Comparison of ENCODE assay signal across 19 cellular contexts in genomic region chr15:53757906-53758305, GRCh38. TPM values are rescaled to one million over a fixed set of nuclear protein-coding genes. Genes with fewer than 3 reads are reported as not detected.
A peak's percentile ranks its signal among the peaks of the same experiment; 100 is the strongest.
DNase-seq lines count a peak whose midpoint lies in the region; ATAC-seq and TF ChIP-seq lines count a peak whose summit lies in the region.
"Had no signal": no experiment of that assay in that cellular context is flagged by ENCODE, and none has a peak within 500 bp of the region (broad histone marks: within the 10 kb centered on the region; RNA-seq: fewer than 3 reads in every experiment).

No MANE protein-coding gene starts in this region.

- H3K36me3 ChIP-seq in osteoblast (ENCODE audit: insufficient read depth, low read length) = no peaks in the 10 kb centered on the region
- H3K36me3 ChIP-seq: BLaER1 treated with 17β-estradiol and CSF1 and Interleukin-3, amounts not matched to agents 10 nM and 100 nM had no signal

- peak overlapping the region; percentile 78 for H3K4me3 ChIP-seq in epithelial cell of proximal tubule (ENCODE audit: low read depth, low read length)
- H3K4me3 ChIP-seq in osteoblast (ENCODE audit: insufficient read depth, low read length) = no peak overlapping the region
- H3K4me3 ChIP-seq: BLaER1 treated with 17β-estradiol and CSF1 and Interleukin-3, amounts not matched to agents 10 nM and 100 nM had no signal

- H3K4me2 ChIP-seq in osteoblast (ENCODE audit: insufficient read depth, low read length) = no peak overlapping the region
- H3K4me2 ChIP-seq: BLaER1 treated with 17β-estradiol and CSF1 and Interleukin-3, amounts not matched to agents 10 nM and 100 nM had no signal

- no peaks in the 10 kb centered on the region for H3K4me1 ChIP-seq in osteoblast (ENCODE audit: insufficient read depth, low read length)
- H3K4me1 ChIP-seq: BLaER1 treated with 17β-estradiol and CSF1 and Interleukin-3, amounts not matched to agents 10 nM and 100 nM had no signal

- H3K27me3 Mint-ChIP-seq in activated CD8-positive, alpha-beta memory T cell treated with anti-CD3 and anti-CD28 coated beads, Interleukin-2, amount 10 ng/mL, durations not matched to agents 7 days and 5 days = peaks cover 28% of the 10 kb centered on the region

- H3K9me3 Mint-ChIP-seq in activated CD8-positive, alpha-beta memory T cell treated with anti-CD3 and anti-CD28 coated beads, Interleukin-2, amount 10 ng/mL, durations not matched to agents 7 days and 5 days (ENCODE audit: low read depth) = peaks cover 4% of the 10 kb centered on the region

- CTCF ChIA-PET in activated CD8-positive, alpha-beta memory T cell treated with anti-CD3 and anti-CD28 coated beads, Interleukin-2, amount 10 ng/mL, durations not matched to agents 7 days and 5 days (lab: Charles Lee) = no interaction called here

- no peaks in the 10 kb centered on the region for H3K27me3 ChIP-seq in osteoblast (ENCODE audit: insufficient read depth, low read length)
- H3K27me3 ChIP-seq: BLaER1 treated with 17β-estradiol and CSF1 and Interleukin-3, amounts not matched to agents 10 nM and 100 nM had no signal

- no peak overlapping the region for H3K27ac Mint-ChIP-seq in activated CD8-positive, alpha-beta memory T cell treated with anti-CD3 and anti-CD28 coated beads, Interleukin-2, amount 10 ng/mL, durations not matched to agents 7 days and 5 days
- H3K27ac Mint-ChIP-seq: B cell; CD8-positive, alpha-beta T cell; HFFc6 had no signal

- H3K36me3 Mint-ChIP-seq in activated CD8-positive, alpha-beta memory T cell treated with anti-CD3 and anti-CD28 coated beads, Interleukin-2, amount 10 ng/mL, durations not matched to agents 7 days and 5 days = peaks cover 2% of the 10 kb centered on the region
- H3K36me3 Mint-ChIP-seq: CD8-positive, alpha-beta T cell had no signal

- no peaks in the 10 kb centered on the region for H4K20me1 ChIP-seq in osteoblast (ENCODE audit: insufficient read depth, low read length)
- H4K20me1 ChIP-seq: BLaER1 treated with 17β-estradiol and CSF1 and Interleukin-3, amounts not matched to agents 10 nM and 100 nM had no signal

- H3K4me3 Mint-ChIP-seq in activated CD8-positive, alpha-beta memory T cell treated with anti-CD3 and anti-CD28 coated beads, Interleukin-2, amount 10 ng/mL, durations not matched to agents 7 days and 5 days = no peak overlapping the region
- H3K4me3 Mint-ChIP-seq: B cell; CD8-positive, alpha-beta T cell; HFFc6 had no signal

- in situ Hi-C loops in Caki2 (cut with HindIII; ENCODE audit: low pct_unique_long_range_greater_than_20kb, low sequenced_read_pairs) = no loop called here

- H3K27ac ChIP-seq in osteoblast (ENCODE audit: low read depth, low read length) = no peak overlapping the region
- H3K27ac ChIP-seq: BLaER1 treated with 17β-estradiol and CSF1 and Interleukin-3, amounts not matched to agents 10 nM and 100 nM; HL-60 had no signal

- no peak for ATAC-seq in activated CD8-positive, alpha-beta memory T cell treated with anti-CD3 and anti-CD28 coated beads, Interleukin-2, amount 10 ng/mL, durations not matched to agents 7 days and 5 days
- ATAC-seq in GM21576 (IDR thresholded peaks at IDR 0.05; ENCODE audit: unreplicated experiment) (no peak), GM19455 (IDR thresholded peaks at IDR 0.05; ENCODE audit: unreplicated experiment) (no peak)
- ATAC-seq: CD8-positive, alpha-beta T cell; HCT116 had no signal

- DNase-seq in Caki2 (ENCODE audit: low read depth) (peak; percentile 76), epithelial cell of proximal tubule (ENCODE audit: low read depth) (no peak), kidney tubule cell (ENCODE audit: low spot score) (peak; percentile 60), osteoblast (ENCODE audit: insufficient read length, low spot score, missing footprints) (peak; percentile 71)
- DNase-seq in activated CD8-positive, alpha-beta memory T cell treated with anti-CD3 and anti-CD28 coated beads, Interleukin-2, amount 10 ng/mL, durations not matched to agents 7 days and 5 days = no peak
- no peak for DNase-seq in activated CD8-positive, alpha-beta memory T cell treated with anti-CD3 and anti-CD28 coated beads, Interleukin-2, amount 50 U/mL, for 48 hours
- DNase-seq: 8988T; CD8-positive, alpha-beta T cell; DMS 273 treated with DMSO at 0.1 percent for 48 hours; DMS53; GDM1; GOT3; HFFc6 had no signal

- H3K9me3 ChIP-seq in osteoblast (ENCODE audit: low read depth, low read length) = no peaks in the 10 kb centered on the region

- H2AFZ ChIP-seq in osteoblast (ENCODE audit: low read length) = no peak overlapping the region

- H3K79me2 ChIP-seq in osteoblast (ENCODE audit: insufficient read depth, low read length) = no peaks in the 10 kb centered on the region

- no peak for TF ChIP-seq CTCF in epithelial cell of proximal tubule (conservative IDR thresholded peaks at IDR 0.05; ENCODE audit: low read depth, low read length)
- no peak for TF ChIP-seq CTCF in osteoblast (IDR thresholded peaks at IDR 0.05; ENCODE audit: extremely low read depth, low read depth, low read length)

- H3K4me1 Mint-ChIP-seq in activated CD8-positive, alpha-beta memory T cell treated with anti-CD3 and anti-CD28 coated beads, Interleukin-2, amount 10 ng/mL, durations not matched to agents 7 days and 5 days = no peaks in the 10 kb centered on the region

RNA-seq across cellular contexts. Expression of gene WDR72, which starts 1.6 kb away (rescaled TPM):
- 5.0 and 6.1 TPM in 2 replicates for total RNA-seq in Caki2 (2014; rRNA removed; shearing (Covaris generic); ENCODE audit: low replicate concordance)
- total RNA-seq in epithelial cell of proximal tubule (1.5 and 2.3 TPM in 2 replicates), osteoblast (not detected in 2 replicates)
- not detected for total RNA-seq in activated CD8-positive, alpha-beta memory T cell treated with anti-CD3 and anti-CD28 coated beads, Interleukin-2, amount 10 ng/mL, durations not matched to agents 7 days and 5 days
- total RNA-seq: B cell; CD8-positive, alpha-beta T cell; HFFc6 had no signal

Comparison
In these comparisons a context has a peak if more than half of its experiments do, and no peak if none do; other contexts are left out.
1. DNase-seq: peak in Caki2 (single experiment), kidney tubule cell (single experiment) and osteoblast (single experiment); none in epithelial cell of proximal tubule (single experiment), activated CD8-positive, alpha-beta memory T cell treated with anti-CD3 and anti-CD28 coated beads, Interleukin-2, amount 10 ng/mL, durations not matched to agents 7 days and 5 days (single experiment) and activated CD8-positive, alpha-beta memory T cell treated with anti-CD3 and anti-CD28 coated beads, Interleukin-2, amount 50 U/mL, for 48 hours (single experiment).